9 cellular contexts compared by ENCODE assay signal in the genomic region with DNA sequence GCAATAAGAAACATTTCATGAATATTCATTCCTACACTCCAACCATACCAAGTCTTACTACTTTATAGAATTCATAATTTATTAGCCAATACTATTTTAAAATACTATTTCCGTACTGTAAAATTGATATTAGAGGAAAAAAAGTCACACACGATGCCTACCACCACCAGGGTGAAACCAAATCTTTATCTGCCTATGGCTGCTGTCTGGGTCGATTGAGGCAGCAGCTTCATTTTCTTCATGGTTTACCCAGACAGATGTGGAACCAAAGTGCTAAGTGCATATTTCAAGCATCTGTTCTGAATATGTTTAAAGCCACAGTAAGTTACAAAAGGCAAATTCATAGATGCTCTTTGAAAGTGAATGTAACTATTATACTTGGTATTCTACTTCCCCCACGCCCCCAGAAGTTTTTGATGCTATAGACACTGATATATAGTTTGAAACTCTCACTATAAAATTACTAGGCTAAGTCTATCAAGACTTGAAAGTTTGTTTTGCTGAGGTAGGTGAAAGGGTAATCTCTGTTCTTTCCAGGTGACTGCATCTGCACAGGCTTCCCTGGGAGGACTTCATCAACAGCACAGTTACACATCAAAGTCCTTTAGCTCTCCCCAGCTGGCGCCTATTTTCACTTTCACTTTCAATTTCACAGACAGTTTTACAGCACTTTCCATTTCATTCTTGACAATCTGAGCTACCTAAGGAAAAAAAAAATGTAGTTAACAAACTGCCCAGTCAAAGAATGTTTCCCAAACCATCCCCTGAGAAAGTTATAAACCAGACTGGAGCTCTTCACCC.
DNase-seq lines count a peak whose midpoint lies in the region; ATAC-seq and TF ChIP-seq lines count a peak whose summit lies in the region.
"Had no signal": no experiment of that assay in that cellular context is flagged by ENCODE, and none has a peak within 500 bp of the region (broad histone marks: within the 10 kb centered on the region; RNA-seq: fewer than 3 reads in every experiment).

No MANE protein-coding gene starts in this region.

- peaks cover 9 to 12% of the 10 kb centered on the region in 2 donors for H3K4me1 Mint-ChIP-seq in natural killer cell

- H3K36me3 ChIP-seq in BJ (ENCODE audit: control insufficient read depth, insufficient read depth, low read length) (no peaks in the 10 kb centered on the region; the same call in 1 of the 2 replicates), urinary bladder (ENCODE audit: insufficient read depth) (no peaks in the 10 kb centered on the region), PC-9 (ENCODE audit: low read depth) (peaks cover 10% of the 10 kb centered on the region)

- no peaks in the 10 kb centered on the region for H3K27me3 ChIP-seq in BJ (ENCODE audit: control insufficient read depth, insufficient read depth, low read length)
- H3K27me3 ChIP-seq in PC-9 (ENCODE audit: insufficient read depth, low read depth): no peaks in the 10 kb centered on the region

- TF ChIP-seq CTCF in BJ (IDR thresholded peaks at IDR 0.05; ENCODE audit: insufficient read depth, low read depth, low read length) (no peak), natural killer cell (IDR thresholded peaks at IDR 0.05) (no peak), PC-9 (conservative IDR thresholded peaks at IDR 0.05) (no peak)

- intact Hi-C loops in natural killer cell (cut with micrococcal nuclease) (no loop called here), PC-9 (cut with micrococcal nuclease; ENCODE audit: unreplicated experiment) (no loop called here)

- H4K20me1 ChIP-seq in PC-9 (ENCODE audit: insufficient read depth): no peaks in the 10 kb centered on the region

- peak overlapping the region; percentile 21 for H3K4me3 ChIP-seq in BJ (ENCODE audit: low read depth, low read length)
- H3K4me3 ChIP-seq in urinary bladder (ENCODE audit: low read depth, low read length): peak overlapping the region; percentile 15
- H3K4me3 ChIP-seq in PC-9: no peak overlapping the region
- H3K4me3 ChIP-seq: K562 had no signal

- CTCF ChIA-PET in BJ (lab: Yijun Ruan, JAX): interaction anchor here (1.1 kb wide), 1 partner anchor 14 kb away, joined by 3 read pairs; no protein-coding TSS in a partner anchor
- CTCF ChIA-PET in PC-9 (lab: Charles Lee): no interaction called here

- H3K4me2 ChIP-seq in PC-9: no peak overlapping the region

- H3K79me2 ChIP-seq in PC-9 (ENCODE audit: low read depth): no peaks in the 10 kb centered on the region

- no peaks in the 10 kb centered on the region for H3K36me3 Mint-ChIP-seq in natural killer cell

- WGBS in urinary bladder: 67% methylated on average over 5 of the region's 5 CpGs

- peak; percentile 3 for DNase-seq in BJ (ENCODE audit: low read depth)
- peak; percentile 22 for DNase-seq in T-helper 22 cell (ENCODE audit: low read depth)
- peak; percentile 68 for DNase-seq in dermis blood vessel endothelial cell
- DNase-seq in natural killer cell: no peak
- no peak for DNase-seq in PC-9

- no peaks in the 10 kb centered on the region for H3K27me3 Mint-ChIP-seq in natural killer cell (ENCODE audit: low read depth in 2 of 2)

- no peaks in the 10 kb centered on the region for H3K9me2 ChIP-seq in PC-9 (ENCODE audit: insufficient read depth)

- BruUV-seq in PC-9 (replicated peaks; lab: Mats Ljungman, UMichigan): no TSS peak

- no peaks in the 10 kb centered on the region for H3K9me3 ChIP-seq in PC-9 (ENCODE audit: insufficient read depth, low read depth)

- H3K9me3 Mint-ChIP-seq in natural killer cell: no peaks in the 10 kb centered on the region

- H3K27ac Mint-ChIP-seq in natural killer cell: peak overlapping the region; percentile 59 to 67

- H3K4me1 ChIP-seq in urinary bladder (ENCODE audit: insufficient read depth): no peaks in the 10 kb centered on the region
- H3K4me1 ChIP-seq in PC-9 (replicated peaks; ENCODE audit: insufficient read depth): no peaks in the 10 kb centered on the region

- H2AFZ ChIP-seq in PC-9: no peak overlapping the region

- POLR2A ChIA-PET in BJ (lab: Charles Lee) (no interaction called here), PC-9 (lab: Charles Lee; ENCODE audit: unreplicated experiment) (no interaction called here)

- ATAC-seq in GM19035 (IDR thresholded peaks at IDR 0.05; ENCODE audit: unreplicated experiment) (peak; percentile 90), HG03196 (IDR thresholded peaks at IDR 0.05; ENCODE audit: unreplicated experiment) (peak; percentile 89), natural killer cell (peak; percentile 85 to 97 (median 92))
- ATAC-seq: K562 had no signal

- no peak overlapping the region for H3K27ac ChIP-seq in urinary bladder (ENCODE audit: low read depth)
- no peak overlapping the region for H3K27ac ChIP-seq in PC-9

- H3K4me3 Mint-ChIP-seq in natural killer cell: peak overlapping the region; percentile 80

- H3F3A ChIP-seq in PC-9 (ENCODE audit: insufficient read depth, low read depth): no peaks in the 10 kb centered on the region

Comparison
In these comparisons a context has a peak if more than half of its experiments do, and no peak if none do; other contexts are left out.
1. DNase-seq: peak in BJ (single experiment), T-helper 22 cell (single experiment) and dermis blood vessel endothelial cell (single experiment); none in natural killer cell (single experiment) and PC-9 (0 of 2).
2. Peak in every context shown above with its lines, with median percentiles within 50 percentile points of each other: ATAC-seq.